In genomic region chr17:45247429-45248131, GRCh38 we compare ENCODE assay signal across 8 cellular contexts. TPM values are rescaled to one million over a fixed set of nuclear protein-coding genes. Genes with fewer than 3 reads are reported as not detected.
DNase-seq lines count a peak whose midpoint lies in the region; FAIRE-seq and TF ChIP-seq lines count a peak whose summit lies in the region.

No MANE protein-coding gene starts in this region.

- peak overlapping the region; percentile 91 for H3K18ac ChIP-seq in trophoblast cell (ENCODE audit: low read length)

- H3K4me3 Mint-ChIP-seq in activated naive CD4-positive, alpha-beta T cell treated with anti-CD3 and anti-CD28 coated beads for 36 hours = peak overlapping the region; percentile 81
- peak overlapping the region; percentile 87 for H3K4me3 Mint-ChIP-seq in glutamatergic neuron (ENCODE audit: unreplicated experiment)

- TF ChIP-seq CTCF in MM.1S (IDR thresholded peaks at IDR 0.05; ENCODE audit: low read length) (no peak), glutamatergic neuron (IDR thresholded peaks at IDR 0.05; ENCODE audit: partially characterized antibody, unreplicated experiment) (no peak)

- H3K4me1 ChIP-seq in MM.1S (ENCODE audit: low read length) (peaks cover 17% of the 10 kb centered on the region), trophoblast cell (ENCODE audit: control insufficient read depth in 1 of 2, insufficient read depth in 2 of 2, low read length in 2 of 2) (peaks cover 13 to 15% of the 10 kb centered on the region in 2 experiments)

- H3K4me3 ChIP-seq in MM.1S (ENCODE audit: low read length) (peak overlapping the region; percentile 91), trophoblast cell (ENCODE audit: low read depth, low read length) (peak overlapping the region; percentile 87)

- H3K36me3 ChIP-seq in MM.1S (replicated peaks; ENCODE audit: insufficient read depth, low read length) = peaks cover 4% of the 10 kb centered on the region
- peaks cover 3 to 4% of the 10 kb centered on the region in 2 experiments for H3K36me3 ChIP-seq in trophoblast cell (ENCODE audit: control insufficient read depth in 1 of 2, insufficient read depth in 2 of 2, low read length in 2 of 2)

- no peak overlapping the region for H3K23ac ChIP-seq in trophoblast cell (ENCODE audit: low read length)

- H3K79me2 ChIP-seq in MM.1S (ENCODE audit: low read length) (peaks cover 29% of the 10 kb centered on the region), trophoblast cell (ENCODE audit: control insufficient read depth, insufficient read depth, low read length, poor library complexity) (peaks cover 7% of the 10 kb centered on the region)

- peak; percentile 31; the same call in 1 of the 2 replicates for TF ChIP-seq POLR2A in H54 (IDR thresholded peaks at IDR 0.05; ENCODE audit: low read depth, low read length)

- peak overlapping the region; percentile 94 for H3K14ac ChIP-seq in trophoblast cell (ENCODE audit: low read length)

- H3K9ac ChIP-seq in MM.1S (ENCODE audit: low read length) (peak overlapping the region; percentile 81), trophoblast cell (ENCODE audit: low read length) (peak overlapping the region; percentile 86)

- intact Hi-C loops in activated naive CD4-positive, alpha-beta T cell treated with anti-CD3 and anti-CD28 coated beads for 36 hours (cut with micrococcal nuclease) = loop anchor here (1.0 kb wide), 7 partner anchors 12 to 99 kb away; partner anchors contain the start of genes HEXIM1, HEXIM2 and SPATA32

- H3K79me1 ChIP-seq in trophoblast cell (ENCODE audit: low read length) = peaks cover 15% of the 10 kb centered on the region

- H3K36me3 Mint-ChIP-seq in activated naive CD4-positive, alpha-beta T cell treated with anti-CD3 and anti-CD28 coated beads for 36 hours (ENCODE audit: low read depth) = peaks cover 27% of the 10 kb centered on the region
- H3K36me3 Mint-ChIP-seq in glutamatergic neuron (ENCODE audit: unreplicated experiment) = no peaks in the 10 kb centered on the region

- DNase-seq in EH (ENCODE audit: low read depth) (peak; percentile 83), H54 (ENCODE audit: insufficient read length, low spot score) (peak; percentile 100), MM.1S (peak; percentile 97), SIG-M5 (lab: John Stamatoyannopoulos, UW) (peak; percentile 81), glutamatergic neuron (peak; percentile 90), trophoblast cell (peak; percentile 98 to 99), ureter (ENCODE audit: low spot score) (peak; percentile 96)
- peak; percentile 99 for DNase-seq in activated naive CD4-positive, alpha-beta T cell treated with anti-CD3 and anti-CD28 coated beads for 36 hours

- no peaks in the 10 kb centered on the region for H3K27me3 Mint-ChIP-seq in activated naive CD4-positive, alpha-beta T cell treated with anti-CD3 and anti-CD28 coated beads for 36 hours (ENCODE audit: low read depth)
- peaks cover 10% of the 10 kb centered on the region for H3K27me3 Mint-ChIP-seq in glutamatergic neuron (ENCODE audit: unreplicated experiment)

- no peak for FAIRE-seq in H54 (lab: Jason Lieb, UNC)

- H4K91ac ChIP-seq in trophoblast cell (ENCODE audit: low read depth, low read length) = peak overlapping the region; percentile 99

- H3K27me3 ChIP-seq in MM.1S (replicated peaks; ENCODE audit: insufficient read depth, low read length) (no peaks in the 10 kb centered on the region), trophoblast cell (ENCODE audit: insufficient read depth, low read length) (no peaks in the 10 kb centered on the region)

- H3K4ac ChIP-seq in trophoblast cell (ENCODE audit: low read depth, low read length) = peak overlapping the region; percentile 41

- CTCF ChIA-PET in activated naive CD4-positive, alpha-beta T cell treated with anti-CD3 and anti-CD28 coated beads for 36 hours (lab: Charles Lee) = interaction anchor here (0.9 to 5.6 kb wide), 15 partner anchors 8 to 181 kb away, joined by 3 to 35 read pairs (median 4); partner anchors contain the start of gene ACBD4

- peak overlapping the region; percentile 94 for H2BK5ac ChIP-seq in trophoblast cell (ENCODE audit: low read depth, low read length, poor library complexity)

- H3K9me2 ChIP-seq in MM.1S (replicated peaks; ENCODE audit: insufficient read depth, low read length) = no peaks in the 10 kb centered on the region

- no peaks in the 10 kb centered on the region for H3K9me3 Mint-ChIP-seq in activated naive CD4-positive, alpha-beta T cell treated with anti-CD3 and anti-CD28 coated beads for 36 hours
- H3K9me3 Mint-ChIP-seq in glutamatergic neuron (ENCODE audit: unreplicated experiment) = peaks cover 4% of the 10 kb centered on the region

- H4K12ac ChIP-seq in trophoblast cell (ENCODE audit: low read depth, low read length) = peak overlapping the region; percentile 86

- H4K20me1 ChIP-seq in MM.1S (ENCODE audit: insufficient read depth, low read length) = no peaks in the 10 kb centered on the region

- peak overlapping the region; percentile 45 for H2AK5ac ChIP-seq in trophoblast cell (ENCODE audit: low read length)

- no peaks in the 10 kb centered on the region for H3K9me3 ChIP-seq in MM.1S (replicated peaks; ENCODE audit: insufficient read depth, low read length)
- H3K9me3 ChIP-seq in trophoblast cell (ENCODE audit: insufficient read depth, low read depth, low read length) = peaks cover 4% of the 10 kb centered on the region

- H3F3A ChIP-seq in MM.1S (ENCODE audit: insufficient read depth, low read length) = peaks cover 29% of the 10 kb centered on the region

- peak overlapping the region; percentile 78 for H3K27ac ChIP-seq in MM.1S (ENCODE audit: low read length)
- peak overlapping the region; percentile 89 for H3K27ac ChIP-seq in trophoblast cell (ENCODE audit: low read depth, low read length)

- H2AFZ ChIP-seq in MM.1S (ENCODE audit: low read length) (peak overlapping the region; percentile 90), trophoblast cell (ENCODE audit: insufficient read depth, low read length, poor library complexity) (peak overlapping the region; percentile 85)

- H3K4me2 ChIP-seq in MM.1S (ENCODE audit: low read depth, low read length) = peak overlapping the region; percentile 91
- H3K4me2 ChIP-seq in trophoblast cell (ENCODE audit: low read length) = peak overlapping the region; percentile 92

- peak overlapping the region; percentile 93 for H2BK120ac ChIP-seq in trophoblast cell (ENCODE audit: insufficient read depth, low read length, poor library complexity)

- H3K27ac Mint-ChIP-seq in activated naive CD4-positive, alpha-beta T cell treated with anti-CD3 and anti-CD28 coated beads for 36 hours = peak overlapping the region; percentile 86
- H3K27ac Mint-ChIP-seq in glutamatergic neuron (ENCODE audit: unreplicated experiment) = peak overlapping the region; percentile 84

- H4K8ac ChIP-seq in trophoblast cell (ENCODE audit: low read depth, low read length) = peak overlapping the region; percentile 97

- WGBS in trophoblast cell (ENCODE audit: extremely low coverage, insufficient coverage, insufficient read length) = no CpG with 5 or more reads among the region's 61 CpGs

- H2BK12ac ChIP-seq in trophoblast cell (ENCODE audit: low read length) = no peak overlapping the region

- peaks cover 54% of the 10 kb centered on the region for H3K4me1 Mint-ChIP-seq in activated naive CD4-positive, alpha-beta T cell treated with anti-CD3 and anti-CD28 coated beads for 36 hours (ENCODE audit: low read depth)
- no peaks in the 10 kb centered on the region for H3K4me1 Mint-ChIP-seq in glutamatergic neuron (ENCODE audit: low read depth, unreplicated experiment)

RNA-seq across cellular contexts. Expression of gene SPATA32, which starts 14.3 kb away (rescaled TPM):
- under 1 TPM in 1 of 2 experiments, not detected in 1; 0.12 TPM for total RNA-seq in activated naive CD4-positive, alpha-beta T cell treated with anti-CD3 and anti-CD28 coated beads for 36 hours
- total RNA-seq in glutamatergic neuron (ENCODE audit: unreplicated experiment) (not detected), ureter (not detected)
- polyA plus RNA-seq in trophoblast cell (2013) = not detected in 2 replicates

RNA-seq across cellular contexts. Expression of gene FMNL1, which starts 25.9 kb away (rescaled TPM):
- total RNA-seq in activated naive CD4-positive, alpha-beta T cell treated with anti-CD3 and anti-CD28 coated beads for 36 hours = 100 to 1,000 TPM; 228 to 242 TPM
- total RNA-seq in glutamatergic neuron (ENCODE audit: unreplicated experiment) (24.2 TPM), ureter (19.4 TPM)
- polyA plus RNA-seq in trophoblast cell (2013) = 2.4 and 2.8 TPM in 2 replicates

Comparison
In these comparisons a context has a peak if more than half of its experiments do, and no peak if none do; other contexts are left out.
1. Peak in every context shown above with its lines: DNase-seq, H3K4me3 ChIP-seq and H3K27ac ChIP-seq.